In the genomic region with DNA sequence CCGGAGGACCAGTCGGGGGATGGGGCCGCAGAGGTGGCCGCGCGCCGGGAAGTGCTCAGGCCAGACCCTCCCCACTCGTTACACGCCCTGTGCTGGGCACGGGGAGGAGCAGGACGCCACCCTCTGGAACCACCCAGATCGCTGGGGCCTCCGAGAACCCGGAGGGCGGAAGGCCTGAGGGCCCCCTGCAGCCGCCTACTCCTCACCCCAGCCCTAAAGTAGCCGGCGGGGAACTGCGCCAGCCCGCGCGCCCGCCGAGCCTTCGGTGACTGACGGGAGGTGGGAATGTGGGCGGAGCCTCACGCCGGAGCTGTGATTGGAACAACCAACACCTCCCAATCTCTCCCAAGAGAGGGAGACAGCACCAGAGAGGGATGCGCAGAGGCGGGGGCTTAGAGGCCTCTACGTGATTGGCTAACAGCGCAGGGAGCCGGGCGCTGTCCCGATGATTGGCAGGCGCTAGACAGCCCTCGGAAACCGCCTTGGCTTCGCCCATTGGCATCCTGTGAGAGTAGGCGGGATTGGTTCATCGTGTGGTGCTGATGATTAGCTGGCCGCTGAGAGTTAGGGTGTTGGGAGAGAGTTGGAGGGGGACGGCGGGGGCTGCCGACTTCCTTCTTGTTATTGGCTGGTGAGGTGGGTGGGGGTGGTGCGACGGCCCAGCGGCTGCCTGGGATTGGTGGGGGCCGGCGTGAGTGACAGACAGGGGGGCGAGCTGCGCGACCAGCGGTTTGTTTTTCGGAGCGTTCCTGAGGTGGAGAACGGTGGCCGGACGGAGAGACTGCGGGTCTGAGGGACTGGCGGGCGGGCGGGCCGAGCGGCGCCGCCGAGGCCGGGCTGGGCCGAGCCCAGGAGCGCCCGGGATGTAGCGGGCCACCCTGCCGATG, we compare ENCODE assay signal across 1 cellular context.
TF ChIP-seq lines count a peak whose summit lies in the region.

A gene (plus strand): TSS at position 734 of the 887 bp plus-strand sequence. CDS start 343 bp downstream, outside the sequence.

TF ChIP-seq in A549, 52 proteins besides CTCF, POLR2A, EP300 and RAD21 (continued from another document):
- TF ChIP-seq, protein P1, sequence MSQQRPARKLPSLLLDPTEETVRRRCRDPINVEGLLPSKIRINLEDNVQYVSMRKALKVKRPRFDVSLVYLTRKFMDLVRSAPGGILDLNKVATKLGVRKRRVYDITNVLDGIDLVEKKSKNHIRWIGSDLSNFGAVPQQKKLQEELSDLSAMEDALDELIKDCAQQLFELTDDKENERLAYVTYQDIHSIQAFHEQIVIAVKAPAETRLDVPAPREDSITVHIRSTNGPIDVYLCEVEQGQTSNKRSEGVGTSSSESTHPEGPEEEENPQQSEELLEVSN (IDR thresholded peaks at IDR 0.05; ENCODE audit: borderline replicate concordance, low read depth): 0 out of 2 replicates have a peak, but pooled peaks have one; percentile 28
- TF ChIP-seq EHMT2 (IDR thresholded peaks at IDR 0.05; ENCODE audit: low read depth) (no peak), JUNB (IDR thresholded peaks at IDR 0.05) (no peak), RFX5 (IDR thresholded peaks at IDR 0.05) (peak; percentile 56)
